ENCODE assay signal across 2 cellular contexts in genomic region chr16:582218-582613, GRCh38.
TF ChIP-seq lines count a peak whose summit lies in the region.

No MANE protein-coding gene starts in this region.

TF ChIP-seq in GM23338, 12 proteins besides CTCF, POLR2A, EP300 and RAD21 (continued from another document):
- TF ChIP-seq, protein P1, sequence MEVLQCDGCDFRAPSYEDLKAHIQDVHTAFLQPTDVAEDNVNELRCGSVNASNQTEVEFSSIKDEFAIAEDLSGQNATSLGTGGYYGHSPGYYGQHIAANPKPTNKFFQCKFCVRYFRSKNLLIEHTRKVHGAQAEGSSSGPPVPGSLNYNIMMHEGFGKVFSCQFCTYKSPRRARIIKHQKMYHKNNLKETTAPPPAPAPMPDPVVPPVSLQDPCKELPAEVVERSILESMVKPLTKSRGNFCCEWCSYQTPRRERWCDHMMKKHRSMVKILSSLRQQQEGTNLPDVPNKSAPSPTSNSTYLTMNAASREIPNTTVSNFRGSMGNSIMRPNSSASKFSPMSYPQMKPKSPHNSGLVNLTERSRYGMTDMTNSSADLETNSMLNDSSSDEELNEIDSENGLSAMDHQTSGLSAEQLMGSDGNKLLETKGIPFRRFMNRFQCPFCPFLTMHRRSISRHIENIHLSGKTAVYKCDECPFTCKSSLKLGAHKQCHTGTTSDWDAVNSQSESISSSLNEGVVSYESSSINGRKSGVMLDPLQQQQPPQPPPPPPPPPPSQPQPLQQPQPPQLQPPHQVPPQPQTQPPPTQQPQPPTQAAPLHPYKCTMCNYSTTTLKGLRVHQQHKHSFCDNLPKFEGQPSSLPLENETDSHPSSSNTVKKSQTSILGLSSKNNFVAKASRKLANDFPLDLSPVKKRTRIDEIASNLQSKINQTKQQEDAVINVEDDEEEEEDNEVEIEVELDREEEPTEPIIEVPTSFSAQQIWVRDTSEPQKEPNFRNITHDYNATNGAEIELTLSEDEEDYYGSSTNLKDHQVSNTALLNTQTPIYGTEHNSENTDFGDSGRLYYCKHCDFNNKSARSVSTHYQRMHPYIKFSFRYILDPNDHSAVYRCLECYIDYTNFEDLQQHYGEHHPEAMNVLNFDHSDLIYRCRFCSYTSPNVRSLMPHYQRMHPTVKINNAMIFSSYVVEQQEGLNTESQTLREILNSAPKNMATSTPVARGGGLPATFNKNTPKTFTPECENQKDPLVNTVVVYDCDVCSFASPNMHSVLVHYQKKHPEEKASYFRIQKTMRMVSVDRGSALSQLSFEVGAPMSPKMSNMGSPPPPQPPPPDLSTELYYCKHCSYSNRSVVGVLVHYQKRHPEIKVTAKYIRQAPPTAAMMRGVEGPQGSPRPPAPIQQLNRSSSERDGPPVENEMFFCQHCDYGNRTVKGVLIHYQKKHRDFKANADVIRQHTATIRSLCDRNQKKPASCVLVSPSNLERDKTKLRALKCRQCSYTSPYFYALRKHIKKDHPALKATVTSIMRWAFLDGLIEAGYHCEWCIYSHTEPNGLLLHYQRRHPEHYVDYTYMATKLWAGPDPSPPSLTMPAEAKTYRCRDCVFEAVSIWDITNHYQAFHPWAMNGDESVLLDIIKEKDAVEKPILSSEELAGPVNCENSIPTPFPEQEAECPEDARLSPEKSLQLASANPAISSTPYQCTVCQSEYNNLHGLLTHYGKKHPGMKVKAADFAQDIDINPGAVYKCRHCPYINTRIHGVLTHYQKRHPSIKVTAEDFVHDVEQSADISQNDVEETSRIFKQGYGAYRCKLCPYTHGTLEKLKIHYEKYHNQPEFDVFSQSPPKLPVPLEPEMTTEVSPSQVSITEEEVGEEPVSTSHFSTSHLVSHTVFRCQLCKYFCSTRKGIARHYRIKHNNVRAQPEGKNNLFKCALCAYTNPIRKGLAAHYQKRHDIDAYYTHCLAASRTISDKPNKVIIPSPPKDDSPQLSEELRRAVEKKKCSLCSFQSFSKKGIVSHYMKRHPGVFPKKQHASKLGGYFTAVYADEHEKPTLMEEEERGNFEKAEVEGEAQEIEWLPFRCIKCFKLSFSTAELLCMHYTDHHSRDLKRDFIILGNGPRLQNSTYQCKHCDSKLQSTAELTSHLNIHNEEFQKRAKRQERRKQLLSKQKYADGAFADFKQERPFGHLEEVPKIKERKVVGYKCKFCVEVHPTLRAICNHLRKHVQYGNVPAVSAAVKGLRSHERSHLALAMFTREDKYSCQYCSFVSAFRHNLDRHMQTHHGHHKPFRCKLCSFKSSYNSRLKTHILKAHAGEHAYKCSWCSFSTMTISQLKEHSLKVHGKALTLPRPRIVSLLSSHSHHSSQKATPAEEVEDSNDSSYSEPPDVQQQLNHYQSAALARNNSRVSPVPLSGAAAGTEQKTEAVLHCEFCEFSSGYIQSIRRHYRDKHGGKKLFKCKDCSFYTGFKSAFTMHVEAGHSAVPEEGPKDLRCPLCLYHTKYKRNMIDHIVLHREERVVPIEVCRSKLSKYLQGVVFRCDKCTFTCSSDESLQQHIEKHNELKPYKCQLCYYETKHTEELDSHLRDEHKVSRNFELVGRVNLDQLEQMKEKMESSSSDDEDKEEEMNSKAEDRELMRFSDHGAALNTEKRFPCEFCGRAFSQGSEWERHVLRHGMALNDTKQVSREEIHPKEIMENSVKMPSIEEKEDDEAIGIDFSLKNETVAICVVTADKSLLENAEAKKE (CRISPR knock-in tag; IDR thresholded peaks at IDR 0.05): no peak

TF ChIP-seq in HEK293, 187 proteins besides CTCF, POLR2A, EP300 and RAD21 (continued from another document and continues in another):
- TF ChIP-seq ZSCAN18 (tag by site-specific recombination; IDR thresholded peaks at IDR 0.05): no peak
- peak; percentile 80 for TF ChIP-seq ZNF10 (tag by site-specific recombination; IDR thresholded peaks at IDR 0.05)
- TF ChIP-seq, protein P2, sequence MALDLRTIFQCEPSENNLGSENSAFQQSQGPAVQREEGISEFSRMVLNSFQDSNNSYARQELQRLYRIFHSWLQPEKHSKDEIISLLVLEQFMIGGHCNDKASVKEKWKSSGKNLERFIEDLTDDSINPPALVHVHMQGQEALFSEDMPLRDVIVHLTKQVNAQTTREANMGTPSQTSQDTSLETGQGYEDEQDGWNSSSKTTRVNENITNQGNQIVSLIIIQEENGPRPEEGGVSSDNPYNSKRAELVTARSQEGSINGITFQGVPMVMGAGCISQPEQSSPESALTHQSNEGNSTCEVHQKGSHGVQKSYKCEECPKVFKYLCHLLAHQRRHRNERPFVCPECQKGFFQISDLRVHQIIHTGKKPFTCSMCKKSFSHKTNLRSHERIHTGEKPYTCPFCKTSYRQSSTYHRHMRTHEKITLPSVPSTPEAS (tag by site-specific recombination; IDR thresholded peaks at IDR 0.05): no peak
- TF ChIP-seq, protein P3, sequence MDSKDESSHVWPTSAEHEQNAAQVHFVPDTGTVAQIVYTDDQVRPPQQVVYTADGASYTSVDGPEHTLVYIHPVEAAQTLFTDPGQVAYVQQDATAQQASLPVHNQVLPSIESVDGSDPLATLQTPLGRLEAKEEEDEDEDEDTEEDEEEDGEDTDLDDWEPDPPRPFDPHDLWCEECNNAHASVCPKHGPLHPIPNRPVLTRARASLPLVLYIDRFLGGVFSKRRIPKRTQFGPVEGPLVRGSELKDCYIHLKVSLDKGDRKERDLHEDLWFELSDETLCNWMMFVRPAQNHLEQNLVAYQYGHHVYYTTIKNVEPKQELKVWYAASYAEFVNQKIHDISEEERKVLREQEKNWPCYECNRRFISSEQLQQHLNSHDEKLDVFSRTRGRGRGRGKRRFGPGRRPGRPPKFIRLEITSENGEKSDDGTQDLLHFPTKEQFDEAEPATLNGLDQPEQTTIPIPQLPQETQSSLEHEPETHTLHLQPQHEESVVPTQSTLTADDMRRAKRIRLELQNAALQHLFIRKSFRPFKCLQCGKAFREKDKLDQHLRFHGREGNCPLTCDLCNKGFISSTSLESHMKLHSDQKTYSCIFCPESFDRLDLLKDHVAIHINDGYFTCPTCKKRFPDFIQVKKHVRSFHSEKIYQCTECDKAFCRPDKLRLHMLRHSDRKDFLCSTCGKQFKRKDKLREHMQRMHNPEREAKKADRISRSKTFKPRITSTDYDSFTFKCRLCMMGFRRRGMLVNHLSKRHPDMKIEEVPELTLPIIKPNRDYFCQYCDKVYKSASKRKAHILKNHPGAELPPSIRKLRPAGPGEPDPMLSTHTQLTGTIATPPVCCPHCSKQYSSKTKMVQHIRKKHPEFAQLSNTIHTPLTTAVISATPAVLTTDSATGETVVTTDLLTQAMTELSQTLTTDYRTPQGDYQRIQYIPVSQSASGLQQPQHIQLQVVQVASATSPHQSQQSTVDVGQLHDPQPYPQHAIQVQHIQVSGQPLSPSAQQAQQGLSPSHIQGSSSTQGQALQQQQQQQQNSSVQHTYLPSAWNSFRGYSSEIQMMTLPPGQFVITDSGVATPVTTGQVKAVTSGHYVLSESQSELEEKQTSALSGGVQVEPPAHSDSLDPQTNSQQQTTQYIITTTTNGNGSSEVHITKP (tag by site-specific recombination; IDR thresholded peaks at IDR 0.05): peak; percentile 44; the same call in 1 of the 2 replicates
- no peak for TF ChIP-seq ZNF311 (tag by site-specific recombination; IDR thresholded peaks at IDR 0.05; ENCODE audit: borderline replicate concordance)
- no peak for TF ChIP-seq HOXA7 (CRISPR knock-in tag; IDR thresholded peaks at IDR 0.05; ENCODE audit: borderline replicate concordance)
- no peak for TF ChIP-seq ZNF785 (tag by site-specific recombination; IDR thresholded peaks at IDR 0.05)
- TF ChIP-seq ZNF529 (tag by site-specific recombination; IDR thresholded peaks at IDR 0.05; ENCODE audit: insufficient replicate concordance): no peak
- TF ChIP-seq ZNF660 (tag by site-specific recombination; IDR thresholded peaks at IDR 0.05): no peak
- TF ChIP-seq KLF1 (tag by site-specific recombination; IDR thresholded peaks at IDR 0.05): no peak
- TF ChIP-seq ZNF37A (tag by site-specific recombination; IDR thresholded peaks at IDR 0.05): no peak
- TF ChIP-seq ZNF121 (tag by site-specific recombination; IDR thresholded peaks at IDR 0.05): no peak
- TF ChIP-seq ZNF221 (tag by site-specific recombination; IDR thresholded peaks at IDR 0.05; ENCODE audit: borderline replicate concordance): no peak
- TF ChIP-seq KLF10 (tag by site-specific recombination; IDR thresholded peaks at IDR 0.05): no peak
- TF ChIP-seq ZNF292 (tag by site-specific recombination; IDR thresholded peaks at IDR 0.05; ENCODE audit: borderline replicate concordance, low read depth): no peak
- TF ChIP-seq ZSCAN23 (tag by site-specific recombination; IDR thresholded peaks at IDR 0.05): no peak
- TF ChIP-seq GLIS1 (tag by site-specific recombination; IDR thresholded peaks at IDR 0.05): no peak
- TF ChIP-seq, protein P4, sequence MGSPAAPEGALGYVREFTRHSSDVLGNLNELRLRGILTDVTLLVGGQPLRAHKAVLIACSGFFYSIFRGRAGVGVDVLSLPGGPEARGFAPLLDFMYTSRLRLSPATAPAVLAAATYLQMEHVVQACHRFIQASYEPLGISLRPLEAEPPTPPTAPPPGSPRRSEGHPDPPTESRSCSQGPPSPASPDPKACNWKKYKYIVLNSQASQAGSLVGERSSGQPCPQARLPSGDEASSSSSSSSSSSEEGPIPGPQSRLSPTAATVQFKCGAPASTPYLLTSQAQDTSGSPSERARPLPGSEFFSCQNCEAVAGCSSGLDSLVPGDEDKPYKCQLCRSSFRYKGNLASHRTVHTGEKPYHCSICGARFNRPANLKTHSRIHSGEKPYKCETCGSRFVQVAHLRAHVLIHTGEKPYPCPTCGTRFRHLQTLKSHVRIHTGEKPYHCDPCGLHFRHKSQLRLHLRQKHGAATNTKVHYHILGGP (tag by site-specific recombination; IDR thresholded peaks at IDR 0.05): no peak
- TF ChIP-seq ZNF366 (tag by site-specific recombination; conservative IDR thresholded peaks at IDR 0.05): no peak
- TF ChIP-seq ZNF544 (tag by site-specific recombination; IDR thresholded peaks at IDR 0.05): no peak
- TF ChIP-seq ZNF600 (tag by site-specific recombination; IDR thresholded peaks at IDR 0.05): no peak
- TF ChIP-seq, protein P5, sequence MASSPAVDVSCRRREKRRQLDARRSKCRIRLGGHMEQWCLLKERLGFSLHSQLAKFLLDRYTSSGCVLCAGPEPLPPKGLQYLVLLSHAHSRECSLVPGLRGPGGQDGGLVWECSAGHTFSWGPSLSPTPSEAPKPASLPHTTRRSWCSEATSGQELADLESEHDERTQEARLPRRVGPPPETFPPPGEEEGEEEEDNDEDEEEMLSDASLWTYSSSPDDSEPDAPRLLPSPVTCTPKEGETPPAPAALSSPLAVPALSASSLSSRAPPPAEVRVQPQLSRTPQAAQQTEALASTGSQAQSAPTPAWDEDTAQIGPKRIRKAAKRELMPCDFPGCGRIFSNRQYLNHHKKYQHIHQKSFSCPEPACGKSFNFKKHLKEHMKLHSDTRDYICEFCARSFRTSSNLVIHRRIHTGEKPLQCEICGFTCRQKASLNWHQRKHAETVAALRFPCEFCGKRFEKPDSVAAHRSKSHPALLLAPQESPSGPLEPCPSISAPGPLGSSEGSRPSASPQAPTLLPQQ (tag by site-specific recombination; IDR thresholded peaks at IDR 0.05): 0 out of 2 replicates have a peak, but pooled peaks have one; percentile 23
- TF ChIP-seq ZNF174 (tag by site-specific recombination; IDR thresholded peaks at IDR 0.05): no peak
- TF ChIP-seq HIC1 (tag by site-specific recombination; IDR thresholded peaks at IDR 0.05): no peak
- TF ChIP-seq ZNF133 (tag by site-specific recombination; IDR thresholded peaks at IDR 0.05): no peak
- TF ChIP-seq ZNF214 (tag by site-specific recombination; IDR thresholded peaks at IDR 0.05; ENCODE audit: borderline replicate concordance): no peak
- TF ChIP-seq, protein P6, sequence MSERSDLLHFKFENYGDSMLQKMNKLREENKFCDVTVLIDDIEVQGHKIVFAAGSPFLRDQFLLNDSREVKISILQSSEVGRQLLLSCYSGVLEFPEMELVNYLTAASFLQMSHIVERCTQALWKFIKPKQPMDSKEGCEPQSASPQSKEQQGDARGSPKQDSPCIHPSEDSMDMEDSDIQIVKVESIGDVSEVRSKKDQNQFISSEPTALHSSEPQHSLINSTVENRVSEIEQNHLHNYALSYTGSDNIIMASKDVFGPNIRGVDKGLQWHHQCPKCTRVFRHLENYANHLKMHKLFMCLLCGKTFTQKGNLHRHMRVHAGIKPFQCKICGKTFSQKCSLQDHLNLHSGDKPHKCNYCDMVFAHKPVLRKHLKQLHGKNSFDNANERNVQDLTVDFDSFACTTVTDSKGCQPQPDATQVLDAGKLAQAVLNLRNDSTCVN (tag by site-specific recombination; optimal IDR thresholded peaks at IDR 0.05): no peak
